In the genomic region with DNA sequence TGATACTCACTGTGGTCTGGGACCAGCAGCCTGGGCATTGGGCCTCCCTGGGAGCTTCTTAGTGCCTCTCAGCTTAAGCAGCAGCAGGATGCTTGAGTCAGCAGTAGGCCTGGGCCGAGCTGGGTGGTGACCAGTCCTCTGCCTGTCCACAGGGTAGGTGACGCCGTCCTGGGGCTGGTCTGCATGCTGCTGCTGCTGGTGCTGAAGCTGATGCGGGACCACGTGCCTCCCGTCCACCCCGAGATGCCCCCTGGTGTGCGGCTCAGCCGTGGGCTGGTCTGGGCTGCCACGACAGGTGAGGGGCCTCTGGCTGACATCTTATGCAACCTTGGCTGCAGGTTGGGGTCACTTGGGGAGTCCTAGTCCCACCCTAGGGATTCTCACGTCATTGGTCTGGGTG, we compare ENCODE assay signal across 34 cellular contexts. TPM values are rescaled to one million over a fixed set of nuclear protein-coding genes. Genes with fewer than 3 reads are reported as not detected.
"Had no signal": no experiment of that assay in that cellular context is flagged by ENCODE, and none has a peak within 500 bp of the region (broad histone marks: within the 10 kb centered on the region; RNA-seq: fewer than 3 reads in every experiment).

No MANE protein-coding gene starts in this region.

- H3K27ac Mint-ChIP-seq: activated B cell treated with CpG ODN at 0.5 μM for 24 hours; activated CD8-positive, alpha-beta T cell treated with anti-CD3 and anti-CD28 coated beads for 36 hours; activated naive CD4-positive, alpha-beta T cell treated with anti-CD3 and anti-CD28 coated beads for 36 hours; activated naive CD4-positive, alpha-beta T cell treated with anti-CD3 and anti-CD28 coated beads, Interleukin-2, amount 50 U/mL, for 24 hours; activated naive CD8-positive, alpha-beta T cell treated with anti-CD3 and anti-CD28 coated beads for 36 hours; activated naive CD8-positive, alpha-beta T cell treated with anti-CD3 and anti-CD28 coated beads, Interleukin-2, amount 50 U/mL, for 24 hours; activated T-helper 1 cell treated with anti-CD3 and anti-CD28 coated beads, Interleukin-12 subunit alpha, Interleukin-12 subunit beta, Interleukin-2, Interleukin-4 antibody, amounts not matched to agents 30 ng/mL and 10 ng/mL and 1 ng/mL, durations not matched to agents 14 hours and 24 hours and 36 hours; activated T-helper 2 cell treated with anti-CD3 and anti-CD28 coated beads, Interferon-gamma antibody, Interleukin-2, Interleukin-4, amounts not matched to agents 10 μg/mL and 5 μg/mL and 100 μg/mL, durations not matched to agents 14 hours and 24 hours and 36 hours; T-helper 2 cell treated with Interferon-gamma antibody and Interleukin-4, amounts not matched to agents 5 μg/mL and 100 μg/mL, for 36 hours had no signal

- H3K4me3 Mint-ChIP-seq: activated B cell treated with CpG ODN at 0.5 μM for 24 hours; activated CD8-positive, alpha-beta T cell treated with anti-CD3 and anti-CD28 coated beads for 36 hours; activated naive CD4-positive, alpha-beta T cell treated with anti-CD3 and anti-CD28 coated beads for 36 hours; activated naive CD4-positive, alpha-beta T cell treated with anti-CD3 and anti-CD28 coated beads, Interleukin-2, amount 50 U/mL, for 24 hours; activated naive CD8-positive, alpha-beta T cell treated with anti-CD3 and anti-CD28 coated beads for 36 hours; activated naive CD8-positive, alpha-beta T cell treated with anti-CD3 and anti-CD28 coated beads, Interleukin-2, amount 50 U/mL, for 24 hours; activated T-helper 1 cell treated with anti-CD3 and anti-CD28 coated beads, Interleukin-12 subunit alpha, Interleukin-12 subunit beta, Interleukin-2, Interleukin-4 antibody, amounts not matched to agents 30 ng/mL and 10 ng/mL and 1 ng/mL, durations not matched to agents 14 hours and 24 hours and 36 hours; T-helper 17 cell; T-helper 2 cell treated with Interferon-gamma antibody and Interleukin-4, amounts not matched to agents 5 μg/mL and 100 μg/mL, for 36 hours had no signal

- H3K27me3 Mint-ChIP-seq: activated B cell treated with CpG ODN at 0.5 μM for 24 hours; activated CD8-positive, alpha-beta T cell treated with anti-CD3 and anti-CD28 coated beads for 36 hours; activated naive CD4-positive, alpha-beta T cell treated with anti-CD3 and anti-CD28 coated beads, Interleukin-2, amount 50 U/mL, for 24 hours; activated naive CD8-positive, alpha-beta T cell treated with anti-CD3 and anti-CD28 coated beads for 36 hours; T-helper 17 cell had no signal

- ATAC-seq: activated CD4-positive, CD25-positive, alpha-beta regulatory T cell treated with anti-CD3 and anti-CD28 coated beads, Interleukin-2, amount 50 U/mL, for 24 hours; activated CD8-positive, alpha-beta T cell treated with anti-CD3 and anti-CD28 coated beads for 36 hours; activated naive CD8-positive, alpha-beta T cell treated with anti-CD3 and anti-CD28 coated beads, Interleukin-2, amount 50 U/mL, for 24 hours; body of pancreas; foreskin keratinocyte; gastrocnemius medialis; T-helper 17 cell had no signal

- H3K4me3 ChIP-seq: adrenal gland, body of pancreas, colonic mucosa, esophagus muscularis mucosa, gastrocnemius medialis had no signal

- H3K27ac ChIP-seq: adrenal gland, body of pancreas, colonic mucosa, esophagus muscularis mucosa, foreskin keratinocyte, gastrocnemius medialis, WERI-Rb-1 had no signal

- H3K9me3 ChIP-seq: body of pancreas, colonic mucosa had no signal

- H3K4me1 ChIP-seq: body of pancreas, colonic mucosa, foreskin keratinocyte had no signal

- H3K4me1 Mint-ChIP-seq: activated B cell treated with CpG ODN at 0.5 μM for 24 hours had no signal

- H3K27me3 ChIP-seq: adrenal gland, body of pancreas, colonic mucosa, esophagus muscularis mucosa, foreskin keratinocyte, gastrocnemius medialis had no signal

- H3K36me3 ChIP-seq: colonic mucosa had no signal

- DNase-seq: activated B cell treated with CpG ODN at 0.5 μM for 24 hours; activated CD4-positive, alpha-beta T cell treated with anti-CD3 and anti-CD28 coated beads for 48 hours; activated CD4-positive, alpha-beta T cell treated with anti-CD3 and anti-CD28 coated beads, Interleukin-2, amount 50 U/mL, for 1 hour; activated CD4-positive, alpha-beta T cell treated with anti-CD3 and anti-CD28 coated beads, Interleukin-2, amount 50 U/mL, for 48 hours; activated CD8-positive, alpha-beta memory T cell treated with anti-CD3 and anti-CD28 coated beads for 24 hours; activated CD8-positive, alpha-beta T cell treated with anti-CD3 and anti-CD28 coated beads for 36 hours; activated effector memory CD4-positive, alpha-beta T cell treated with anti-CD3 and anti-CD28 coated beads, Interleukin-2, amount 50 U/mL, for 16 hours; activated naive CD4-positive, alpha-beta T cell treated with anti-CD3 and anti-CD28 coated beads for 36 hours; activated naive CD8-positive, alpha-beta T cell treated with anti-CD3 and anti-CD28 coated beads for 36 hours; activated naive CD8-positive, alpha-beta T cell treated with anti-CD3 and anti-CD28 coated beads, Interleukin-2, amount 50 U/mL, for 24 hours; activated T-cell treated with anti-CD3 and anti-CD28 coated beads, Interleukin-2, amount 50 U/mL, for 48 hours; amygdala; aorta; body of pancreas; central memory CD4-positive, alpha-beta T cell; cerebellar nuclear complex; colonic mucosa; effector CD8-positive, alpha-beta T cell; erythroblast; foreskin keratinocyte; gastrocnemius medialis; glutamatergic neuron; SW 1271; T-helper 1 cell; T-helper 17 cell; T1000; WERI-Rb-1 had no signal

RNA-seq across cellular contexts. Expression of gene CARD14, which starts 57.8 kb away (rescaled TPM):
- total RNA-seq: activated B cell treated with CpG ODN at 0.5 μM for 24 hours; activated naive CD4-positive, alpha-beta T cell treated with anti-CD3 and anti-CD28 coated beads for 36 hours; activated naive CD8-positive, alpha-beta T cell treated with anti-CD3 and anti-CD28 coated beads for 36 hours; activated T-helper 1 cell treated with anti-CD3 and anti-CD28 coated beads, Interleukin-12 subunit alpha, Interleukin-12 subunit beta, Interleukin-2, Interleukin-4 antibody, amounts not matched to agents 30 ng/mL and 10 ng/mL and 1 ng/mL, durations not matched to agents 14 hours and 24 hours and 36 hours; activated T-helper 2 cell treated with anti-CD3 and anti-CD28 coated beads, Interferon-gamma antibody, Interleukin-2, Interleukin-4, amounts not matched to agents 10 μg/mL and 5 μg/mL and 100 μg/mL, durations not matched to agents 14 hours and 24 hours and 36 hours; body of pancreas; gastrocnemius medialis; T-helper 17 cell had no signal
